Comparison of ENCODE assay signal across 8 cellular contexts in genomic region chr3:111978833-111979688, GRCh38. TPM values are rescaled to one million over a fixed set of nuclear protein-coding genes. Genes with fewer than 3 reads are reported as not detected.
DNase-seq lines count a peak whose midpoint lies in the region; ATAC-seq, FAIRE-seq and TF ChIP-seq lines count a peak whose summit lies in the region.

Gene ABHD10, plus strand, starts transcription at chr3:111979026. Its CDS starts 36 bp downstream, at chr3:111979062.

- peak within 1 kb of the TSS; percentile 70 for H3K4me3 ChIP-seq in epithelial cell of proximal tubule (ENCODE audit: low read depth, low read length)

- ATAC-seq in GM21515 (IDR thresholded peaks at IDR 0.05; ENCODE audit: unreplicated experiment) = peak; percentile 94

- DNase-seq in D721Med (ENCODE audit: insufficient read length, low spot score) = peak; percentile 37
- peak; percentile 92 for DNase-seq in HuH-7 (ENCODE audit: low spot score)
- peak; percentile 97 for DNase-seq in OCI-M1 (lab: John Stamatoyannopoulos, UW)
- peak; percentile 94 for DNase-seq in activated T-cell treated with anti-CD3 and anti-CD28 coated beads for 4 hours
- DNase-seq in epithelial cell of proximal tubule (ENCODE audit: low read depth) = peak; percentile 83
- peak; percentile 97 for DNase-seq in mucosa of gallbladder (ENCODE audit: low spot score)
- DNase-seq in stimulated activated CD8-positive, alpha-beta memory T cell treated with anti-CD3 and anti-CD28 coated beads, Interleukin-4, amount 100 ng/mL, for 4 hours (ENCODE audit: low read depth in 2 of 2, low spot score in 1 of 2) = peak; percentile 94 to 95

- TF ChIP-seq CTCF in D721Med (IDR thresholded peaks at IDR 0.05; ENCODE audit: insufficient read depth, missing control alignments) (no peak), epithelial cell of proximal tubule (conservative IDR thresholded peaks at IDR 0.05; ENCODE audit: low read depth, low read length) (no peak)

- FAIRE-seq in D721Med (lab: Jason Lieb, UNC) = peak; percentile 94

RNA-seq across cellular contexts. Expression of gene ABHD10, which starts in this region (rescaled TPM):
- 18.2 and 27.7 TPM in 2 replicates for total RNA-seq in epithelial cell of proximal tubule
- total RNA-seq in mucosa of gallbladder = 34.2 TPM

Comparison
In these comparisons a context has a peak if more than half of its experiments do, and no peak if none do; other contexts are left out.
1. Peak in every context shown above with its lines: DNase-seq, ATAC-seq and H3K4me3 ChIP-seq.
2. DNase-seq: peak in every context shown above with its lines; median percentile 97 in OCI-M1; 97 in mucosa of gallbladder; 94 in stimulated activated CD8-positive, alpha-beta memory T cell treated with anti-CD3 and anti-CD28 coated beads, Interleukin-4, amount 100 ng/mL, for 4 hours; 94 in activated T-cell treated with anti-CD3 and anti-CD28 coated beads for 4 hours; 92 in HuH-7; 83 in epithelial cell of proximal tubule; 37 in D721Med.